Comparison of ENCODE assay signal across 14 cellular contexts in genomic region chr1:25958475-25958874, GRCh38.
DNase-seq lines count a peak whose midpoint lies in the region; ATAC-seq, FAIRE-seq and TF ChIP-seq lines count a peak whose summit lies in the region.
"Had no signal": no experiment of that assay in that cellular context is flagged by ENCODE, and none has a peak within 500 bp of the region (broad histone marks: within the 10 kb centered on the region; RNA-seq: fewer than 3 reads in every experiment).

No MANE protein-coding gene starts in this region.

- no peak overlapping the region for H3K4me3 Mint-ChIP-seq in stimulated activated memory B cell treated with anti-CD40 and anti-IgM and Interleukin-4, amounts not matched to agents 10 μg/mL and 1 μg/mL and 100 μg/mL, for 72 hours
- H3K4me3 Mint-ChIP-seq: activated CD4-positive, alpha-beta T cell treated with anti-CD3 and anti-CD28 coated beads, Interleukin-2, amount 10 ng/mL, durations not matched to agents 24 days and 14 days; T-helper 1 cell treated with Interleukin-12 subunit alpha and Interleukin-12 subunit beta and Interleukin-4 antibody, amounts not matched to agents 30 μg/mL and 1 μg/mL, for 36 hours had no signal

- H3K4me3 ChIP-seq in epithelial cell of esophagus (ENCODE audit: low read length), result no peak overlapping the region
- H3K4me3 ChIP-seq: spleen, tibial nerve had no signal

- peaks cover 6% of the 10 kb centered on the region for H3K9me3 Mint-ChIP-seq in stimulated activated memory B cell treated with anti-CD40 and anti-IgM and Interleukin-4, amounts not matched to agents 10 μg/mL and 1 μg/mL and 100 μg/mL, for 72 hours
- H3K9me3 Mint-ChIP-seq: activated CD4-positive, alpha-beta T cell treated with anti-CD3 and anti-CD28 coated beads, Interleukin-2, amount 10 ng/mL, durations not matched to agents 24 days and 14 days; T-helper 1 cell treated with Interleukin-12 subunit alpha and Interleukin-12 subunit beta and Interleukin-4 antibody, amounts not matched to agents 30 μg/mL and 1 μg/mL, for 36 hours had no signal

- H3K4me1 Mint-ChIP-seq in stimulated activated memory B cell treated with anti-CD40 and anti-IgM and Interleukin-4, amounts not matched to agents 10 μg/mL and 1 μg/mL and 100 μg/mL, for 72 hours, result peaks cover 4% of the 10 kb centered on the region

- no peak for TF ChIP-seq CTCF in epithelial cell of esophagus (IDR thresholded peaks at IDR 0.05; ENCODE audit: insufficient read depth, low read depth, low read length, missing control alignments)

- ATAC-seq in stimulated activated memory B cell treated with anti-CD40 and anti-IgM and Interleukin-4, amounts not matched to agents 10 μg/mL and 1 μg/mL and 100 μg/mL, for 72 hours, result no peak
- ATAC-seq: left lobe of liver had no signal

- no peak overlapping the region for H3K27ac Mint-ChIP-seq in stimulated activated memory B cell treated with anti-CD40 and anti-IgM and Interleukin-4, amounts not matched to agents 10 μg/mL and 1 μg/mL and 100 μg/mL, for 72 hours
- H3K27ac Mint-ChIP-seq: activated CD4-positive, alpha-beta T cell treated with anti-CD3 and anti-CD28 coated beads, Interleukin-2, amount 10 ng/mL, durations not matched to agents 24 days and 14 days; T-helper 1 cell treated with Interleukin-12 subunit alpha and Interleukin-12 subunit beta and Interleukin-4 antibody, amounts not matched to agents 30 μg/mL and 1 μg/mL, for 36 hours had no signal

- DNase-seq in GM04504 (ENCODE audit: low read depth) (peak; percentile 74), RCC 7860 (ENCODE audit: low spot score) (peak; percentile 82), epithelial cell of esophagus (ENCODE audit: low read depth) (peak; percentile 79), non-pigmented ciliary epithelial cell (ENCODE audit: low read depth) (peak; percentile 71), NCI-H187 treated with DMSO at 0.1 percent for 48 hours (lab: John Stamatoyannopoulos, UW) (no peak), SIG-M5 treated with dmso at 0.1 percent for 504 hours (lab: John Stamatoyannopoulos, UW; ENCODE audit: unreplicated experiment) (no peak)
- DNase-seq in stimulated activated CD4-positive, alpha-beta T cell treated with anti-CD3 and anti-CD28 coated beads, Interleukin-12 subunit alpha, Interleukin-12 subunit beta, amount 100 ng/mL, for 4 hours, result no peak
- DNase-seq: activated CD4-positive, alpha-beta T cell treated with anti-CD3 and anti-CD28 coated beads, Interleukin-2, amount 10 ng/mL, durations not matched to agents 24 days and 14 days; spleen had no signal

- H3K27me3 Mint-ChIP-seq in stimulated activated memory B cell treated with anti-CD40 and anti-IgM and Interleukin-4, amounts not matched to agents 10 μg/mL and 1 μg/mL and 100 μg/mL, for 72 hours, result no peaks in the 10 kb centered on the region
- H3K27me3 Mint-ChIP-seq: activated CD4-positive, alpha-beta T cell treated with anti-CD3 and anti-CD28 coated beads, Interleukin-2, amount 10 ng/mL, durations not matched to agents 24 days and 14 days had no signal

- peak; percentile 72 for FAIRE-seq in RCC 7860 (lab: Jason Lieb, UNC)
- FAIRE-seq: frontal cortex had no signal

- peaks cover 60% of the 10 kb centered on the region for H3K36me3 Mint-ChIP-seq in stimulated activated memory B cell treated with anti-CD40 and anti-IgM and Interleukin-4, amounts not matched to agents 10 μg/mL and 1 μg/mL and 100 μg/mL, for 72 hours

Comparison
In these comparisons a context has a peak if more than half of its experiments do, and no peak if none do; other contexts are left out.
1. DNase-seq: peak in GM04504 (single experiment), RCC 7860 (single experiment), epithelial cell of esophagus (single experiment) and non-pigmented ciliary epithelial cell (single experiment); none in stimulated activated CD4-positive, alpha-beta T cell treated with anti-CD3 and anti-CD28 coated beads, Interleukin-12 subunit alpha, Interleukin-12 subunit beta, amount 100 ng/mL, for 4 hours (single experiment), NCI-H187 treated with DMSO at 0.1 percent for 48 hours (single experiment) and SIG-M5 treated with dmso at 0.1 percent for 504 hours (single experiment).